Comparison of ENCODE assay signal across 10 cellular contexts in the genomic region with DNA sequence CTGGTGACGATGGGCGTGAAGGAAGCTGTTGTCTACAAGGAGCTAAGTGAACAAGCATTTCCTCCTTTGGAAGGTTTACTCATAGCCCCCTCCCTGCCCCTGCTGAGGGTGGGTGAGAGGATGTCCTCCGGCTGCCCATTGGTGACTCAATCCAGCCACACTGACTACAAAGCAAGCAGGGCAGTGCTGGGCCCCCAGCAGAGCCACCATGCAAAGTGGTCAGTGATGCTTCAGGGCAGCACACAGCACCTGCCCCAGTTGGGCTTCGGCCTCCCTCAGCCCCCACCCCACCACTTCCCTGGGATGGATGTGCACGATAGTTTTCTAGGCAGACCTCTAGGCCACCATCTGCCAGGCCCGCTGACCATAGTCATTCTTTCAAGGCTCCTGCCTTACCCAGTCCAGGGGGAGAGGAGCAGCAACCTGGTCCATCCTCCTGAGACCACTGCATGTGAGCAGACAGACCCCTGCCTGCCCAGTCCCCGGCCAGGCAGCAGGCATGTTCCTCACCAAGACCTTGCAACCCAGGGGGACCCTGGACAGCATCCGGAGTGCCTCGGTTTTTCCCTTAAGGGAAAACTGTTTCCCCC.
DNase-seq lines count a peak whose midpoint lies in the region; TF ChIP-seq lines count a peak whose summit lies in the region.
"Had no signal": no experiment of that assay in that cellular context is flagged by ENCODE, and none has a peak within 500 bp of the region (broad histone marks: within the 10 kb centered on the region; RNA-seq: fewer than 3 reads in every experiment).

No MANE protein-coding gene starts in this region.

- H3K9me3 Mint-ChIP-seq in mesothelial cell of epicardium = no peaks in the 10 kb centered on the region
- H3K9me3 Mint-ChIP-seq: CD4-positive, CD25-positive, alpha-beta regulatory T cell had no signal

- no peaks in the 10 kb centered on the region for H3K27me3 Mint-ChIP-seq in mesothelial cell of epicardium (ENCODE audit: low read depth)
- H3K27me3 Mint-ChIP-seq: CD4-positive, CD25-positive, alpha-beta regulatory T cell had no signal

- TF ChIP-seq CTCF in AG04450 (IDR thresholded peaks at IDR 0.05; ENCODE audit: low read depth, low read length) (no peak), SK-N-SH (IDR thresholded peaks at IDR 0.05) (no peak), fibroblast of mammary gland (conservative IDR thresholded peaks at IDR 0.05; ENCODE audit: control insufficient read depth, insufficient read depth, low read depth, low read length) (no peak), ovary (IDR thresholded peaks at IDR 0.05) (no peak), mesothelial cell of epicardium (IDR thresholded peaks at IDR 0.05; ENCODE audit: unreplicated experiment) (no peak)

- TF ChIP-seq POLR2A in ovary (IDR thresholded peaks at IDR 0.05) = no peak

- no peaks in the 10 kb centered on the region for H3K79me2 ChIP-seq in SK-N-SH (ENCODE audit: insufficient read depth)

- no peaks in the 10 kb centered on the region for H3K9me2 ChIP-seq in SK-N-SH

- no peaks in the 10 kb centered on the region; the same call in 1 of the 2 replicates for H3K9me3 ChIP-seq in AG04450 (ENCODE audit: control insufficient read depth, insufficient read depth, low read length)
- no peaks in the 10 kb centered on the region for H3K9me3 ChIP-seq in SK-N-SH
- no peaks in the 10 kb centered on the region for H3K9me3 ChIP-seq in ovary

- peaks cover 5% of the 10 kb centered on the region for H3K4me1 Mint-ChIP-seq in mesothelial cell of epicardium
- H3K4me1 Mint-ChIP-seq: CD4-positive, CD25-positive, alpha-beta regulatory T cell had no signal

- intact Hi-C loops in ovary (cut with DNase I) = loop anchor here in 2 of 4 donors (10.0 kb wide), 2 partner anchors 79 to 229 kb away; no protein-coding TSS in a partner anchor

- H3K36me3 ChIP-seq in SK-N-SH (replicated peaks in 1 of 2; ENCODE audit: control insufficient read depth in 1 of 2, insufficient read depth in 2 of 2, low read length in 1 of 2) (peaks cover 0 to 11% of the 10 kb centered on the region in 2 experiments), ovary (no peaks in the 10 kb centered on the region)

- TF ChIP-seq RAD21 in SK-N-SH (IDR thresholded peaks at IDR 0.05; ENCODE audit: low read length) = no peak

- POLR2A ChIA-PET in AG04450 (lab: Yijun Ruan, JAX) (interaction anchor here (0.7 kb wide), 1 partner anchor 116 kb away, joined by 3 read pairs; no protein-coding TSS in a partner anchor), SK-N-SH (lab: Yijun Ruan, JAX) (no interaction called here)

- no peak overlapping the region for H3K4me3 Mint-ChIP-seq in mesothelial cell of epicardium
- H3K4me3 Mint-ChIP-seq: CD4-positive, CD25-positive, alpha-beta regulatory T cell had no signal

- H3K4me1 ChIP-seq in SK-N-SH (ENCODE audit: control insufficient read depth in 1 of 2, insufficient read depth in 2 of 2, low read depth in 1 of 2, low read length in 1 of 2) (peaks cover 12 to 18% of the 10 kb centered on the region in 2 experiments; a peak in 2 of 4 replicates), ovary (ENCODE audit: insufficient read depth) (peaks cover 18% of the 10 kb centered on the region)

- peaks cover 15% of the 10 kb centered on the region for H3K36me3 Mint-ChIP-seq in mesothelial cell of epicardium

- 51% methylated on average over 9 of the region's 9 CpGs for whole genome bisulfite sequencing in SK-N-SH (ENCODE audit: low lambda C conversion rate)
- WGBS in ovary, 3 donors = 28 to 43% (median 37%) methylated on average over 8 to 9 of the region's 9 CpGs

- H4K20me1 ChIP-seq in SK-N-SH (ENCODE audit: insufficient read depth) = no peaks in the 10 kb centered on the region

- H3K27ac Mint-ChIP-seq in mesothelial cell of epicardium = no peak overlapping the region

- no peak overlapping the region for H3K9ac ChIP-seq in SK-N-SH

- no peak overlapping the region for H3K4me3 ChIP-seq in AG04450 (ENCODE audit: low read depth, low read length)
- no peak overlapping the region for H3K4me3 ChIP-seq in SK-N-SH (ENCODE audit: low read depth in 2 of 2, low read length in 1 of 2)
- no peak overlapping the region for H3K4me3 ChIP-seq in fibroblast of mammary gland (ENCODE audit: control insufficient read depth, low read depth, low read length)
- no peak overlapping the region for H3K4me3 ChIP-seq in ovary

- peaks cover 4% of the 10 kb centered on the region for H3F3A ChIP-seq in SK-N-SH (replicated peaks; ENCODE audit: insufficient read depth)

- CTCF ChIA-PET in AG04450 (lab: Charles Lee) = interaction anchor here (1.2 to 2.2 kb wide), 5 partner anchors 9 to 80 kb away, joined by 3 to 10 read pairs (median 4); no protein-coding TSS in a partner anchor
- CTCF ChIA-PET in SK-N-SH (lab: Yijun Ruan, JAX) = interaction anchor here (0.9 to 1.6 kb wide), 2 partner anchors 80 to 131 kb away, joined by 3 to 12 read pairs; no protein-coding TSS in a partner anchor

- no peaks in the 10 kb centered on the region for H3K27me3 ChIP-seq in AG04450 (ENCODE audit: control insufficient read depth, insufficient read depth, low read length)
- no peaks in the 10 kb centered on the region for H3K27me3 ChIP-seq in SK-N-SH (ENCODE audit: insufficient read depth)
- no peaks in the 10 kb centered on the region for H3K27me3 ChIP-seq in ovary

- H3K4me2 ChIP-seq in SK-N-SH = peak overlapping the region; percentile 52

- TF ChIP-seq EP300 in SK-N-SH (IDR thresholded peaks at IDR 0.05; ENCODE audit: borderline replicate concordance in 1 of 2, low read depth in 1 of 2, low read length in 1 of 2) (no peak), ovary (IDR thresholded peaks at IDR 0.05) (no peak)

- no peak overlapping the region for H2AFZ ChIP-seq in SK-N-SH (ENCODE audit: low read depth)

- peak overlapping the region; percentile 86 for H3K27ac ChIP-seq in AG04450 (ENCODE audit: low read depth, low read length)
- H3K27ac ChIP-seq in SK-N-SH (ENCODE audit: low read depth in 2 of 2, low read length in 1 of 2) = peak overlapping the region; percentile 59 to 62
- H3K27ac ChIP-seq in ovary = peak overlapping the region; percentile 52 to 82

- no peak for DNase-seq in AG04450 (ENCODE audit: low read depth, low spot score)
- DNase-seq in SK-N-SH = peak; percentile 48
- DNase-seq in fibroblast of mammary gland (ENCODE audit: low read depth) = peak; percentile 66
- peak in 4 of 5 donors; percentile 31 to 62 (median 46) for DNase-seq in ovary
- DNase-seq in NCI-H748 treated with DMSO at 0.1 percent for 48 hours (lab: John Stamatoyannopoulos, UW) = no peak
- no peak for DNase-seq in NCI-H526 (lab: John Stamatoyannopoulos, UW)
- no peak for DNase-seq in activated CD4-positive, alpha-beta T cell treated with anti-CD3 and anti-CD28 coated beads for 4 hours
- no peak for DNase-seq in mesothelial cell of epicardium (ENCODE audit: low spot score in 2 of 2, unreplicated experiment in 2 of 2)
- DNase-seq: CD4-positive, CD25-positive, alpha-beta regulatory T cell; NCI-H1436 treated with DMSO at 0.1 percent for 48 hours had no signal

TF ChIP-seq in SK-N-SH, 30 proteins besides CTCF, POLR2A, EP300 and RAD21 (continues in another document):
- TF ChIP-seq MAX (IDR thresholded peaks at IDR 0.05; ENCODE audit: low read depth) (no peak), JUND (IDR thresholded peaks at IDR 0.05) (peak; percentile 35; the same call in 1 of the 2 replicates), GABPA (IDR thresholded peaks at IDR 0.05; ENCODE audit: low read depth) (no peak), MXI1 (IDR thresholded peaks at IDR 0.05; ENCODE audit: low read depth, low read length) (no peak), TEAD4 (IDR thresholded peaks at IDR 0.05; ENCODE audit: borderline replicate concordance, insufficient read depth) (no peak), FOSL2 (IDR thresholded peaks at IDR 0.05; ENCODE audit: borderline replicate concordance, low read depth) (peak; percentile 31; the same call in 1 of the 2 replicates), CHD2 (IDR thresholded peaks at IDR 0.05; ENCODE audit: low read length, partially characterized antibody) (no peak), SMC3 (IDR thresholded peaks at IDR 0.05; ENCODE audit: low read depth, low read length) (no peak), NRF1 (IDR thresholded peaks at IDR 0.05; ENCODE audit: low read depth, low read length) (no peak), RCOR1 (IDR thresholded peaks at IDR 0.05; ENCODE audit: low read length) (no peak), GATA2 (CRISPR knock-in tag; IDR thresholded peaks at IDR 0.05) (no peak), FOXM1 (IDR thresholded peaks at IDR 0.05; ENCODE audit: low read depth) (no peak), MEF2A (IDR thresholded peaks at IDR 0.05; ENCODE audit: borderline replicate concordance, low read depth) (no peak), TCF12 (IDR thresholded peaks at IDR 0.05) (peak; percentile 13; the same call in 1 of the 2 replicates), RXRA (IDR thresholded peaks at IDR 0.05; ENCODE audit: borderline replicate concordance, low read depth) (no peak), ELF1 (IDR thresholded peaks at IDR 0.05) (no peak), FOXJ3 (CRISPR knock-in tag; IDR thresholded peaks at IDR 0.05) (no peak), TAF1 (IDR thresholded peaks at IDR 0.05; ENCODE audit: borderline replicate concordance, low read depth, low read length) (no peak), EZH2phosphoT487 (IDR thresholded peaks at IDR 0.05; ENCODE audit: borderline replicate concordance, low read depth) (no peak)
- TF ChIP-seq, protein P1, sequence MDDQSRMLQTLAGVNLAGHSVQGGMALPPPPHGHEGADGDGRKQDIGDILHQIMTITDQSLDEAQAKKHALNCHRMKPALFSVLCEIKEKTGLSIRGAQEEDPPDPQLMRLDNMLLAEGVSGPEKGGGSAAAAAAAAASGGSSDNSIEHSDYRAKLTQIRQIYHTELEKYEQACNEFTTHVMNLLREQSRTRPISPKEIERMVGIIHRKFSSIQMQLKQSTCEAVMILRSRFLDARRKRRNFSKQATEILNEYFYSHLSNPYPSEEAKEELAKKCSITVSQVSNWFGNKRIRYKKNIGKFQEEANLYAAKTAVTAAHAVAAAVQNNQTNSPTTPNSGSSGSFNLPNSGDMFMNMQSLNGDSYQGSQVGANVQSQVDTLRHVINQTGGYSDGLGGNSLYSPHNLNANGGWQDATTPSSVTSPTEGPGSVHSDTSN (IDR thresholded peaks at IDR 0.05) = no peak

Comparison
In these comparisons a context has a peak if more than half of its experiments do, and no peak if none do; other contexts are left out.
1. DNase-seq: peak in SK-N-SH (single experiment), fibroblast of mammary gland (single experiment) and ovary (4 of 5); none in AG04450 (single experiment), NCI-H748 treated with DMSO at 0.1 percent for 48 hours (single experiment), NCI-H526 (0 of 2), activated CD4-positive, alpha-beta T cell treated with anti-CD3 and anti-CD28 coated beads for 4 hours (0 of 2) and mesothelial cell of epicardium (0 of 2).
2. Peak in every context shown above with its lines, with median percentiles within 50 percentile points of each other: H3K27ac ChIP-seq.